Comparison of ENCODE assay signal across 8 cellular contexts in the genomic region with DNA sequence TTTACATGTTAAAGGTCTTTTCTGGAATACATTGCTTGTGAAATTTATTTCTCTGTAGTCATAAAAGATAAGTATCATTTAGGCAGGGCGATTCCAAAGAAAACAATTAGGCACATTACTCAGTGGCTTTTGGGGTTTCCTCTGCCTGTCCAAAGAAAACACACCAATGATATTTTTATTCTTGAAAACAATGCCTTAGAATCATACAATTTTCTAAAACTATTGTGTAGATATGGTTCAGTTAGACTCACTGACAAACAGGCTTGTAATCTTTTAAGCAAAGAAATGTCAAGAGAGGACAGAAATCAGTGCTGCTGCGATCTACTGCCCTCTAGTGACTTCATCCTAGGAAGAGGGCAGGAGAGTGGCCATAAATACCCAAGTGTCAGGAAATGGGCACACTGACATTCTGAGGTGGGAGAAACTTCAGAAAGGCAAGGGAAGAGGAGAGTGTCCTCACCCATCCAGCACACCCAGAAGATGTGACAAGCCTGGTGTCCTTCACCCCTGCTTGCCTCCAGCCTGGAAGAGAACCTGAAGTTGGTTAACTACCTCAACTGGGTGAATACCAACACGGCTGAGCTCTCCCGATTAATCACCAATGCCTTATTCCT.
A peak's percentile ranks its signal among the peaks of the same experiment; 100 is the strongest.
DNase-seq lines count a peak whose midpoint lies in the region; ATAC-seq and TF ChIP-seq lines count a peak whose summit lies in the region.

No MANE protein-coding gene starts in this region.

- no peak for TF ChIP-seq POLR2A in prostate gland (IDR thresholded peaks at IDR 0.05)

- H3K4me3 Mint-ChIP-seq in activated CD8-positive, alpha-beta T cell treated with anti-CD3 and anti-CD28 coated beads, Interleukin-2, amount 10 ng/mL, durations not matched to agents 7 days and 5 days = no peak overlapping the region

- POLR2A ChIA-PET in activated CD8-positive, alpha-beta T cell treated with anti-CD3 and anti-CD28 coated beads, Interleukin-2, amount 10 ng/mL, durations not matched to agents 7 days and 5 days (lab: Charles Lee) = no interaction called here

- peaks cover 37% of the 10 kb centered on the region for H3K4me1 Mint-ChIP-seq in activated CD8-positive, alpha-beta T cell treated with anti-CD3 and anti-CD28 coated beads, Interleukin-2, amount 10 ng/mL, durations not matched to agents 7 days and 5 days (ENCODE audit: low read depth)

- no peaks in the 10 kb centered on the region for H3K27me3 Mint-ChIP-seq in activated CD8-positive, alpha-beta T cell treated with anti-CD3 and anti-CD28 coated beads, Interleukin-2, amount 10 ng/mL, durations not matched to agents 7 days and 5 days (ENCODE audit: low read depth)

- H3K27me3 ChIP-seq in prostate gland (replicated peaks; ENCODE audit: insufficient read depth) = no peaks in the 10 kb centered on the region

- TF ChIP-seq CTCF in prostate gland (IDR thresholded peaks at IDR 0.05) = peak in 3 of 4 experiments; percentile 45 to 67 (median 53)

- H3K9me3 Mint-ChIP-seq in activated CD8-positive, alpha-beta T cell treated with anti-CD3 and anti-CD28 coated beads, Interleukin-2, amount 10 ng/mL, durations not matched to agents 7 days and 5 days (ENCODE audit: insufficient read depth) = no peaks in the 10 kb centered on the region

- peak overlapping the region; percentile 18 for H3K27ac Mint-ChIP-seq in activated CD8-positive, alpha-beta T cell treated with anti-CD3 and anti-CD28 coated beads, Interleukin-2, amount 10 ng/mL, durations not matched to agents 7 days and 5 days

- CTCF ChIA-PET in activated CD8-positive, alpha-beta T cell treated with anti-CD3 and anti-CD28 coated beads, Interleukin-2, amount 10 ng/mL, durations not matched to agents 7 days and 5 days (lab: Charles Lee) = interaction anchor here (1.0 to 3.8 kb wide), 4 partner anchors 11 to 363 kb away, joined by 3 to 28 read pairs (median 4); a partner anchor contains a TSS

- peak; percentile 24 for DNase-seq in stimulated activated CD4-positive, alpha-beta T cell treated with anti-CD3 and anti-CD28 coated beads, Interleukin-4, amount 100 ng/mL, for 24 hours
- no peak for DNase-seq in stimulated activated CD4-positive, alpha-beta T cell treated with anti-CD3 and anti-CD28 coated beads, Interleukin-12 subunit alpha, Interleukin-12 subunit beta, amount 100 ng/mL, for 4 hours
- peak; percentile 55 for DNase-seq in NAMALWA (ENCODE audit: low spot score)
- peak; percentile 45 for DNase-seq in activated CD8-positive, alpha-beta T cell treated with anti-CD3 and anti-CD28 coated beads, Interleukin-2, amount 10 ng/mL, durations not matched to agents 7 days and 5 days
- DNase-seq in foreskin melanocyte = peak; percentile 37
- peak; percentile 38 for DNase-seq in prostate gland (ENCODE audit: low spot score)
- DNase-seq in activated gamma-delta T cell treated with Interleukin-2 at 50 U/mL for 16 hours = no peak

- intact Hi-C loops in prostate gland (cut with DNase I) = no loop called here

- peak; percentile 47 for ATAC-seq in activated CD8-positive, alpha-beta T cell treated with anti-CD3 and anti-CD28 coated beads, Interleukin-2, amount 10 ng/mL, durations not matched to agents 7 days and 5 days
- no peak for ATAC-seq in HG03565 (IDR thresholded peaks at IDR 0.05; ENCODE audit: unreplicated experiment)

- no peak overlapping the region for H3K27ac ChIP-seq in prostate gland

- no peaks in the 10 kb centered on the region for H3K9me3 ChIP-seq in prostate gland

- WGBS in prostate gland = 47% methylated on average over 4 of the region's 4 CpGs

- H3K4me1 ChIP-seq in prostate gland (replicated peaks) = no peaks in the 10 kb centered on the region

- H3K36me3 ChIP-seq in prostate gland = peaks cover 0 to 8% of the 10 kb centered on the region in 2 donors

- H3K36me3 Mint-ChIP-seq in activated CD8-positive, alpha-beta T cell treated with anti-CD3 and anti-CD28 coated beads, Interleukin-2, amount 10 ng/mL, durations not matched to agents 7 days and 5 days (ENCODE audit: low read depth) = peaks cover 54% of the 10 kb centered on the region

- no peak overlapping the region for H3K4me3 ChIP-seq in prostate gland

Comparison
In these comparisons a context has a peak if more than half of its experiments do, and no peak if none do; other contexts are left out.
1. DNase-seq: peak in stimulated activated CD4-positive, alpha-beta T cell treated with anti-CD3 and anti-CD28 coated beads, Interleukin-4, amount 100 ng/mL, for 24 hours (single experiment), NAMALWA (single experiment), activated CD8-positive, alpha-beta T cell treated with anti-CD3 and anti-CD28 coated beads, Interleukin-2, amount 10 ng/mL, durations not matched to agents 7 days and 5 days (single experiment), foreskin melanocyte (single experiment) and prostate gland (single experiment); none in stimulated activated CD4-positive, alpha-beta T cell treated with anti-CD3 and anti-CD28 coated beads, Interleukin-12 subunit alpha, Interleukin-12 subunit beta, amount 100 ng/mL, for 4 hours (single experiment) and activated gamma-delta T cell treated with Interleukin-2 at 50 U/mL for 16 hours (single experiment).